ENCODE assay signal across 9 cellular contexts in the genomic region with DNA sequence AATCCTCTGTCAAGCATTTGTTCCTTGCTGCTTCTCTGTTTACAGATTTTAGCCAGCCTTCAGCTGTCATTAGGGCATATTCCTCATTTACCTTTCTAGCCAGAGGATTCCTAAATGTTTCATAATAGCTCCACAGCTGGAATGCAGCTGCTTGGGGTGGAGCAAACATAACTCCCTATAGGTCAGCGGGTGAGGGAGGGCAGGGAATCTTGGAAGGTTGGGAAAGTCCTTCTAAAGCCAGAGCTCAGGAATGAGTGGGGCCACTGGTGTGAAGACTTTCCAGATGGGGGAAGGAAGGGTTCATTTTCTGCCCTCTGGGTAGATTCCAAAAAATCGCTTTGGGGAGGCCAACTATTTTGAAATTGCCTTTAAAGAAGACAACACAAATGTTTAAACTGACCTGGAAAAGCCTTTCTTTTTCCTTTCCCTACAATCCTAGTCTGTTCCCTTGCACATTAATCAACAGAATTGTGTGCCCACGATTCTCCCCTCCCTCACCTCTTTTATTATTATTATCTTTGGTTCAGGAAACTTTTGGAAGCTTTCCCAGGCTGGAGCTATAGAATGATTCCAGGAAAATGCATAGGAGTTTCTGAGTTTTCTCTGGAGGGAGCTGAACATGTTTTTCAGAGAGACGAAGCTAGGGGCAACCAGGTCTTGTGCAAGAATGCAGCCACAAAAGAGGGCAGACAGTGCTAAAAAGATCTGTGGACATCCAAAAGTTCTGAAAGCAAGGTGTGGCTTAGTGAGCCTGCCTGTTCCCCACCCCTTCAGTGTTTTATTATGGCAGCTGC. TPM values are rescaled to one million over a fixed set of nuclear protein-coding genes. Genes with fewer than 3 reads are reported as not detected.
DNase-seq lines count a peak whose midpoint lies in the region; ATAC-seq and TF ChIP-seq lines count a peak whose summit lies in the region.
"Had no signal": no experiment of that assay in that cellular context is flagged by ENCODE, and none has a peak within 500 bp of the region (broad histone marks: within the 10 kb centered on the region; RNA-seq: fewer than 3 reads in every experiment).

No MANE protein-coding gene starts in this region.

- CTCF ChIA-PET in activated CD8-positive, alpha-beta T cell treated with anti-CD3 and anti-CD28 coated beads, Interleukin-2, amount 10 ng/mL, durations not matched to agents 7 days and 5 days (lab: Charles Lee), result interaction anchor here (0.7 to 4.9 kb wide), 12 partner anchors 9 to 171 kb away, joined by 3 to 21 read pairs (median 4); no protein-coding TSS in a partner anchor

- no peaks in the 10 kb centered on the region for H3K9me3 ChIP-seq in adrenal gland (replicated peaks in 1 of 3)
- no peaks in the 10 kb centered on the region for H3K9me3 ChIP-seq in left ventricle myocardium inferior (replicated peaks)
- no peaks in the 10 kb centered on the region for H3K9me3 ChIP-seq in sigmoid colon
- H3K9me3 ChIP-seq: HAP-1 had no signal

- TF ChIP-seq POLR2A in adrenal gland (IDR thresholded peaks at IDR 0.05) (no peak), sigmoid colon (IDR thresholded peaks at IDR 0.05) (no peak)

- H3K4me3 Mint-ChIP-seq in activated CD8-positive, alpha-beta T cell treated with anti-CD3 and anti-CD28 coated beads, Interleukin-2, amount 10 ng/mL, durations not matched to agents 7 days and 5 days, result no peak overlapping the region

- intact Hi-C loops in adrenal gland (cut with DNase I), result no loop called here
- intact Hi-C loops in left ventricle myocardium inferior (cut with micrococcal nuclease), result no loop called here
- intact Hi-C loops in sigmoid colon (cut with DNase I), result loop anchor here (5.0 kb wide), 2 partner anchors 52 to 88 kb away; a partner anchor contains a TSS

- ATAC-seq in activated CD8-positive, alpha-beta T cell treated with anti-CD3 and anti-CD28 coated beads, Interleukin-2, amount 10 ng/mL, durations not matched to agents 7 days and 5 days, result no peak

- DNase-seq in EL (peak; percentile 33), adrenal gland (peak in 3 of 7 donors; percentile 54 to 81 (median 63)), left ventricle myocardium inferior (peak; percentile 62), sigmoid colon (peak; percentile 93), cerebellum (ENCODE audit: low spot score) (no peak), NCI-H1417 (lab: John Stamatoyannopoulos, UW) (no peak), NCI-H1092 (lab: John Stamatoyannopoulos, UW) (no peak)
- DNase-seq in activated CD8-positive, alpha-beta T cell treated with anti-CD3 and anti-CD28 coated beads, Interleukin-2, amount 10 ng/mL, durations not matched to agents 7 days and 5 days, result no peak

- H3K36me3 ChIP-seq in adrenal gland (replicated peaks in 1 of 2), result no peaks in the 10 kb centered on the region
- no peaks in the 10 kb centered on the region for H3K36me3 ChIP-seq in left ventricle myocardium inferior
- no peaks in the 10 kb centered on the region for H3K36me3 ChIP-seq in sigmoid colon
- H3K36me3 ChIP-seq: HAP-1 had no signal

- no peaks in the 10 kb centered on the region for H3K27me3 Mint-ChIP-seq in activated CD8-positive, alpha-beta T cell treated with anti-CD3 and anti-CD28 coated beads, Interleukin-2, amount 10 ng/mL, durations not matched to agents 7 days and 5 days (ENCODE audit: low read depth)

- TF ChIP-seq EP300 in sigmoid colon (IDR thresholded peaks at IDR 0.05), result no peak

- POLR2A ChIA-PET in activated CD8-positive, alpha-beta T cell treated with anti-CD3 and anti-CD28 coated beads, Interleukin-2, amount 10 ng/mL, durations not matched to agents 7 days and 5 days (lab: Charles Lee), result interaction anchor here (1.2 kb wide), 1 partner anchor 18 kb away, joined by 4 read pairs; no protein-coding TSS in a partner anchor

- no peak overlapping the region for H3K27ac Mint-ChIP-seq in activated CD8-positive, alpha-beta T cell treated with anti-CD3 and anti-CD28 coated beads, Interleukin-2, amount 10 ng/mL, durations not matched to agents 7 days and 5 days

- H3K27me3 ChIP-seq in adrenal gland (no peaks in the 10 kb centered on the region), left ventricle myocardium inferior (ENCODE audit: low read depth) (no peaks in the 10 kb centered on the region), sigmoid colon (no peaks in the 10 kb centered on the region)

- peaks cover 59 to 67% of the 10 kb centered on the region in 2 donors for H3K4me1 ChIP-seq in adrenal gland (replicated peaks in 1 of 2)
- peaks cover 67% of the 10 kb centered on the region for H3K4me1 ChIP-seq in left ventricle myocardium inferior
- H3K4me1 ChIP-seq in sigmoid colon, result peaks cover 0 to 69% (median 67%) of the 10 kb centered on the region in 4 donors

- H3K9me3 Mint-ChIP-seq in activated CD8-positive, alpha-beta T cell treated with anti-CD3 and anti-CD28 coated beads, Interleukin-2, amount 10 ng/mL, durations not matched to agents 7 days and 5 days (ENCODE audit: insufficient read depth), result no peaks in the 10 kb centered on the region

- TF ChIP-seq CTCF in adrenal gland (IDR thresholded peaks at IDR 0.05) (no peak), left ventricle myocardium inferior (IDR thresholded peaks at IDR 0.05; ENCODE audit: borderline replicate concordance) (no peak), sigmoid colon (IDR thresholded peaks at IDR 0.05) (no peak)

- no peaks in the 10 kb centered on the region for H3K36me3 Mint-ChIP-seq in activated CD8-positive, alpha-beta T cell treated with anti-CD3 and anti-CD28 coated beads, Interleukin-2, amount 10 ng/mL, durations not matched to agents 7 days and 5 days (ENCODE audit: low read depth)

- H3K4me3 ChIP-seq in adrenal gland, result no peak overlapping the region
- H3K4me3 ChIP-seq in left ventricle myocardium inferior, result no peak overlapping the region
- no peak overlapping the region for H3K4me3 ChIP-seq in sigmoid colon
- H3K4me3 ChIP-seq: HAP-1 had no signal

- H3K4me1 Mint-ChIP-seq in activated CD8-positive, alpha-beta T cell treated with anti-CD3 and anti-CD28 coated beads, Interleukin-2, amount 10 ng/mL, durations not matched to agents 7 days and 5 days (ENCODE audit: low read depth), result peaks cover 62% of the 10 kb centered on the region

- H3K27ac ChIP-seq in adrenal gland, result peak overlapping the region; percentile 96 to 100 (median 97)
- peak overlapping the region; percentile 100 for H3K27ac ChIP-seq in left ventricle myocardium inferior (replicated peaks)
- H3K27ac ChIP-seq in sigmoid colon, result peak overlapping the region; percentile 96 to 100 (median 98)

- 21 to 34% (median 28%) methylated on average over 4 of the region's 4 CpGs for WGBS in adrenal gland, 4 donors
- 11 to 43% methylated on average over 4 of the region's 4 CpGs for WGBS in sigmoid colon, 2 donors

RNA-seq across cellular contexts. Expression of a gene that starts 16.5 kb away (rescaled TPM):
- total RNA-seq in adrenal gland (100 to 1,000 TPM in 2 of 8 donors, 10 to 100 TPM in 6; 52.2 to 104 (median 86.0) TPM), left ventricle myocardium inferior (35.5 TPM), sigmoid colon (10 to 100 TPM; 34.7 to 63.1 (median 57.9) TPM), cerebellum (28.5 TPM)
- polyA plus RNA-seq in adrenal gland (1 to 10 TPM; 6.5 to 8.8 (median 8.3) TPM), sigmoid colon (10 to 100 TPM in 1 of 3 donors, 1 to 10 TPM in 2; 3.0 to 13.8 (median 6.6) TPM)
- 10 to 100 TPM; 34.5 to 35.6 TPM for total RNA-seq in activated CD8-positive, alpha-beta T cell treated with anti-CD3 and anti-CD28 coated beads, Interleukin-2, amount 10 ng/mL, durations not matched to agents 7 days and 5 days

RNA-seq across cellular contexts. Expression of a gene that starts 53.1 kb away (rescaled TPM):
- total RNA-seq in adrenal gland (10 to 100 TPM; 23.2 to 48.6 (median 28.8) TPM), left ventricle myocardium inferior (70.3 TPM), sigmoid colon (10 to 100 TPM; 59.7 to 96.1 (median 77.7) TPM), cerebellum (40.9 TPM)
- polyA plus RNA-seq in adrenal gland (10 to 100 TPM in 1 of 3 donors, 1 to 10 TPM in 2; 3.7 to 16.1 (median 5.6) TPM), sigmoid colon (10 to 100 TPM; 14.8 to 21.0 (median 18.0) TPM)
- total RNA-seq in activated CD8-positive, alpha-beta T cell treated with anti-CD3 and anti-CD28 coated beads, Interleukin-2, amount 10 ng/mL, durations not matched to agents 7 days and 5 days, result 10 to 100 TPM; 11.4 to 11.7 TPM

Comparison
In these comparisons a context has a peak if more than half of its experiments do, and no peak if none do; other contexts are left out.
1. DNase-seq: peak in EL (single experiment), left ventricle myocardium inferior (single experiment) and sigmoid colon (single experiment); none in cerebellum (single experiment), activated CD8-positive, alpha-beta T cell treated with anti-CD3 and anti-CD28 coated beads, Interleukin-2, amount 10 ng/mL, durations not matched to agents 7 days and 5 days (single experiment), NCI-H1417 (0 of 3) and NCI-H1092 (single experiment).
2. Peak in every context shown above with its lines, with median percentiles within 50 percentile points of each other: H3K27ac ChIP-seq.